ENCODE assay signal across 9 cellular contexts in the genomic region with DNA sequence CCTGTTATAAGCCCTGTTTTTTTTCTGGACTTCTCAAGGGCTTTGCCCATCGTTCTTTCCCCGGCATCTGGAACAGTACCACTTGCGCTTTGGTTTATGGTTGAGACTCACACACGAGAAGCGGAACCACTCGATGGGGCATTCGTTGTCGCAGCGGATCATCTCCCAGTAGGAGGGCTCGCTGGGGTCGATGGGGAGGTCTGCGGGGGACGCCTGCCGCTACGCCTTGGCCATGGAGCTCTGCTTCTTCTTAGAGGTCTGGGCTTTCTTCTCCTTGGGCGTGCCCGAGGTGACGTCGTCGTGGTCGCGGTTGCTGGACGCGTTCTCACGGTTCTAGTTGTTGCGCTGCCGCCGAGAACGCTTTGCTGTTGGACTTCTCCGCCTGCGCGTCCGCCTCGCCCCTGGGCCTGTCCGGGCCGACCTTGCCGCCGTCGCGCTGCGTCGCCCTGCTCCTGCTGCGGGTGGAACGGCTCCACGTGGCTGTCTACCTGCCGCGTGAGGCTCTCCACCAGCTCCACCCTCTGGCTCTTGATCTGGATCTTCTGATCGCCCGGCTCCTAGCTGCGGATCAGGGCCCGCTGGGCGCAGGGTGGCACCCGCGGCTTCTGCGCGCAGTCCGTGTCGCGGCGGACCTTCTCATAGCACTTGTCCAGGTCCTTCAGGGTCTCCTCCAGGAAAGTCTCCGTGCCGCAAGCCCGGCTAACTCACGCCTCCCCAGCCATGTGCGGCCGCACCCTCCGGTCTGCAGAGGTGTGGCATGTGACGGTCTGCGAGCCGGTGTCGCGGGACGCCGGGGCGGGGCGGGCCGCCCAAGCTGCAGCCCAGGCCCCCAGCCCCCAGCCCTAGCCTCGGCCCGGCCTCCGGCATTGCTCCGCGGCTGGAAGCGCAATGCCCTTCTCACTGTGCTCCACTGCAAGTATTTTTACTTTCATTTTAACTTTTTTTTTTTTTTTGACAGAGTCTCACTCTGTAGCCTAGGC. TPM values are rescaled to one million over a fixed set of nuclear protein-coding genes. Genes with fewer than 3 reads are reported as not detected.
DNase-seq lines count a peak whose midpoint lies in the region; ATAC-seq lines count a peak whose summit lies in the region.
"Had no signal": no experiment of that assay in that cellular context is flagged by ENCODE, and none has a peak within 500 bp of the region (broad histone marks: within the 10 kb centered on the region; RNA-seq: fewer than 3 reads in every experiment).

No MANE protein-coding gene starts in this region.

- intact Hi-C loops in Right ventricle myocardium superior (cut with DNase I) = no loop called here

- H3K27me3 ChIP-seq in skeletal muscle satellite cell (ENCODE audit: control insufficient read depth, insufficient read depth, low read length) = no peaks in the 10 kb centered on the region

- no peaks in the 10 kb centered on the region for H3K9me3 Mint-ChIP-seq in activated T-helper 17 cell treated with anti-CD3 and anti-CD28 coated beads, Interleukin-2, amount 50 U/mL, for 72 hours
- H3K9me3 Mint-ChIP-seq: activated T-cell treated with anti-CD3 and anti-CD28 coated beads, Interleukin-2, amount 50 U/mL, for 72 hours had no signal

- H3K4me3 ChIP-seq in skeletal muscle satellite cell (ENCODE audit: low read length) = peak overlapping the region; percentile 68

- no peaks in the 10 kb centered on the region for H3K36me3 Mint-ChIP-seq in activated T-helper 17 cell treated with anti-CD3 and anti-CD28 coated beads, Interleukin-2, amount 50 U/mL, for 72 hours (ENCODE audit: low read depth)

- H3K9ac ChIP-seq in skeletal muscle satellite cell (ENCODE audit: low read depth, low read length) = peak overlapping the region; percentile 66

- peak; percentile 78 for ATAC-seq in activated T-helper 17 cell treated with anti-CD3 and anti-CD28 coated beads, Interleukin-2, amount 50 U/mL, for 72 hours (replicated peaks)
- ATAC-seq in Right ventricle myocardium superior (ENCODE audit: poor library complexity) = peak; percentile 86

- H3K27me3 Mint-ChIP-seq in activated T-helper 17 cell treated with anti-CD3 and anti-CD28 coated beads, Interleukin-2, amount 50 U/mL, for 72 hours = no peaks in the 10 kb centered on the region

- no peaks in the 10 kb centered on the region for H3K9me3 ChIP-seq in skeletal muscle satellite cell (replicated peaks; ENCODE audit: low read length)

- H3K4me1 ChIP-seq in skeletal muscle satellite cell (ENCODE audit: control insufficient read depth, insufficient read depth, low read length) = no peaks in the 10 kb centered on the region

- DNase-seq in DMS 273 (lab: John Stamatoyannopoulos, UW; ENCODE audit: unreplicated experiment) (peak; percentile 67), DMS 273 treated with DMSO at 0.1 percent for 48 hours (lab: John Stamatoyannopoulos, UW) (no peak), NCI-H345 treated with DMSO at 0.1 percent for 48 hours (lab: John Stamatoyannopoulos, UW; ENCODE audit: unreplicated experiment) (peak; percentile 8), Right ventricle myocardium superior (peak; percentile 73), SKM-1 (lab: John Stamatoyannopoulos, UW; ENCODE audit: unreplicated experiment) (no peak), HK-2 (ENCODE audit: unreplicated experiment) (no peak)

- no peaks in the 10 kb centered on the region for H3K36me3 ChIP-seq in skeletal muscle satellite cell (ENCODE audit: insufficient read depth, low read length)

- no peaks in the 10 kb centered on the region for H3K4me1 Mint-ChIP-seq in activated T-helper 17 cell treated with anti-CD3 and anti-CD28 coated beads, Interleukin-2, amount 50 U/mL, for 72 hours

- peak overlapping the region; percentile 80 for H3K4me3 Mint-ChIP-seq in activated T-helper 17 cell treated with anti-CD3 and anti-CD28 coated beads, Interleukin-2, amount 50 U/mL, for 72 hours

- H3K27ac Mint-ChIP-seq in activated T-helper 17 cell treated with anti-CD3 and anti-CD28 coated beads, Interleukin-2, amount 50 U/mL, for 72 hours = no peak overlapping the region
- H3K27ac Mint-ChIP-seq: activated T-cell treated with anti-CD3 and anti-CD28 coated beads, Interleukin-2, amount 50 U/mL, for 72 hours had no signal

- H3K4me2 ChIP-seq in skeletal muscle satellite cell (ENCODE audit: low read length) = peak overlapping the region; percentile 95

RNA-seq across cellular contexts. Expression of a gene that starts 40.5 kb away (rescaled TPM):
- 100 to 1,000 TPM; 231 to 528 TPM for total RNA-seq in activated T-helper 17 cell treated with anti-CD3 and anti-CD28 coated beads, Interleukin-2, amount 50 U/mL, for 72 hours
- 72.7 TPM for total RNA-seq in Right ventricle myocardium superior
- 92.2 and 94.6 TPM in 2 replicates for total RNA-seq in skeletal muscle satellite cell (2012; rRNA removed)

Comparison
In these comparisons a context has a peak if more than half of its experiments do, and no peak if none do; other contexts are left out.
1. DNase-seq: peak in DMS 273 (single experiment), NCI-H345 treated with DMSO at 0.1 percent for 48 hours (single experiment) and Right ventricle myocardium superior (single experiment); none in DMS 273 treated with DMSO at 0.1 percent for 48 hours (single experiment), SKM-1 (single experiment) and HK-2 (single experiment).